ENCODE assay signal across 1 cellular context in genomic region chr19:18487576-18488402, GRCh38.
TF ChIP-seq lines count a peak whose summit lies in the region.

No MANE protein-coding gene starts in this region.

TF ChIP-seq in WTC11, 78 proteins besides CTCF, POLR2A, EP300 and RAD21 (continued from another document):
- TF ChIP-seq ETV6 (CRISPR knock-in tag; IDR thresholded peaks at IDR 0.05) (no peak), RELA (CRISPR knock-in tag; IDR thresholded peaks at IDR 0.05; ENCODE audit: borderline replicate concordance) (no peak), CREB1 (CRISPR knock-in tag; IDR thresholded peaks at IDR 0.05) (no peak), NFE2L1 (CRISPR knock-in tag; IDR thresholded peaks at IDR 0.05) (no peak), NR1H2 (CRISPR knock-in tag; IDR thresholded peaks at IDR 0.05) (no peak), MYBL2 (CRISPR knock-in tag; IDR thresholded peaks at IDR 0.05) (no peak), ZNF317 (CRISPR knock-in tag; IDR thresholded peaks at IDR 0.05; ENCODE audit: borderline replicate concordance, low read depth) (no peak), PRRX2 (CRISPR knock-in tag; IDR thresholded peaks at IDR 0.05) (no peak), GRHL2 (CRISPR knock-in tag; IDR thresholded peaks at IDR 0.05; ENCODE audit: insufficient replicate concordance, severe bottlenecking) (no peak), ZNF671 (CRISPR knock-in tag; IDR thresholded peaks at IDR 0.05) (no peak), NR2C2 (CRISPR knock-in tag; IDR thresholded peaks at IDR 0.05) (no peak)
